ENCODE assay signal across 16 cellular contexts in genomic region chr5:143985832-143986485, GRCh38.
DNase-seq lines count a peak whose midpoint lies in the region; ATAC-seq and TF ChIP-seq lines count a peak whose summit lies in the region.
"Had no signal": no experiment of that assay in that cellular context is flagged by ENCODE, and none has a peak within 500 bp of the region (broad histone marks: within the 10 kb centered on the region; RNA-seq: fewer than 3 reads in every experiment).

No MANE protein-coding gene starts in this region.

- H3K9me3 Mint-ChIP-seq in mesothelial cell of epicardium, result peaks cover 3% of the 10 kb centered on the region
- H3K9me3 Mint-ChIP-seq: CD8-positive, alpha-beta T cell; stimulated activated naive CD8-positive, alpha-beta T cell treated with anti-CD3 and anti-CD28 coated beads, Interleukin-15, Interleukin-2, amounts not matched to agents 100 ng/mL and 50 ng/mL, for 24 hours had no signal

- H3K9me3 ChIP-seq in prostate gland, result no peaks in the 10 kb centered on the region
- no peaks in the 10 kb centered on the region for H3K9me3 ChIP-seq in esophagus squamous epithelium

- no peaks in the 10 kb centered on the region for H3K36me3 Mint-ChIP-seq in mesothelial cell of epicardium
- H3K36me3 Mint-ChIP-seq: CD8-positive, alpha-beta T cell; naive thymus-derived CD4-positive, alpha-beta T cell had no signal

- H3K27me3 ChIP-seq in prostate gland (replicated peaks; ENCODE audit: insufficient read depth), result peaks cover 4% of the 10 kb centered on the region
- no peaks in the 10 kb centered on the region for H3K27me3 ChIP-seq in esophagus squamous epithelium

- TF ChIP-seq POLR2A in prostate gland (IDR thresholded peaks at IDR 0.05) (no peak), esophagus squamous epithelium (IDR thresholded peaks at IDR 0.05) (no peak)

- peaks cover 9% of the 10 kb centered on the region for H3K27me3 Mint-ChIP-seq in mesothelial cell of epicardium (ENCODE audit: low read depth)

- DNase-seq in AG09319 (ENCODE audit: extremely low read depth, low read depth), result peak; percentile 19
- DNase-seq in LHCN-M2 (ENCODE audit: low read depth), result peak; percentile 79
- DNase-seq in dedifferentiated amniotic fluid mesenchymal stem cell (ENCODE audit: extremely low spot score), result peak; percentile 28
- no peak for DNase-seq in mesothelial cell of epicardium (ENCODE audit: low spot score in 2 of 2, unreplicated experiment in 2 of 2)
- DNase-seq in KBM-7, result no peak
- no peak for DNase-seq in prostate gland (ENCODE audit: low spot score)
- DNase-seq in esophagus squamous epithelium (lab: John Stamatoyannopoulos, UW), result no peak
- DNase-seq: activated T-cell treated with anti-CD3 and anti-CD28 coated beads, Interleukin-2, amount 50 U/mL, for 48 hours; CD8-positive, alpha-beta T cell; cerebellar nuclear complex; hypothalamus; naive thymus-derived CD4-positive, alpha-beta T cell; NCI-H774; T-helper 9 cell had no signal

- in situ Hi-C loops in KBM-7 (cut with MboI; ENCODE audit: low pct_unique_long_range_greater_than_20kb, low sequenced_read_pairs), result no loop called here

- no peaks in the 10 kb centered on the region for H3K4me1 ChIP-seq in prostate gland (replicated peaks)
- H3K4me1 ChIP-seq in esophagus squamous epithelium, result no peaks in the 10 kb centered on the region

- H3K36me3 ChIP-seq in prostate gland, result no peaks in the 10 kb centered on the region
- H3K36me3 ChIP-seq in esophagus squamous epithelium, result no peaks in the 10 kb centered on the region

- peak overlapping the region; percentile 78 for H3K27ac Mint-ChIP-seq in mesothelial cell of epicardium
- H3K27ac Mint-ChIP-seq: CD8-positive, alpha-beta T cell; naive thymus-derived CD4-positive, alpha-beta T cell; stimulated activated naive CD8-positive, alpha-beta T cell treated with anti-CD3 and anti-CD28 coated beads, Interleukin-15, Interleukin-2, amounts not matched to agents 100 ng/mL and 50 ng/mL, for 24 hours had no signal

- intact Hi-C loops in prostate gland (cut with DNase I) (no loop called here), esophagus squamous epithelium (cut with DNase I) (no loop called here)

- 72% methylated on average over 1 of the region's 1 CpG for WGBS in prostate gland
- 78 to 100% methylated on average over 1 of the region's 1 CpG for WGBS in esophagus squamous epithelium, 2 donors

- H3K4me3 Mint-ChIP-seq in mesothelial cell of epicardium, result no peak overlapping the region
- H3K4me3 Mint-ChIP-seq: CD8-positive, alpha-beta T cell; naive thymus-derived CD4-positive, alpha-beta T cell; stimulated activated naive CD8-positive, alpha-beta T cell treated with anti-CD3 and anti-CD28 coated beads, Interleukin-15, Interleukin-2, amounts not matched to agents 100 ng/mL and 50 ng/mL, for 24 hours had no signal

- H3K4me1 Mint-ChIP-seq in mesothelial cell of epicardium, result peaks cover 25% of the 10 kb centered on the region

- TF ChIP-seq CTCF in AG09319 (IDR thresholded peaks at IDR 0.05; ENCODE audit: low read depth, low read length) (no peak), mesothelial cell of epicardium (IDR thresholded peaks at IDR 0.05; ENCODE audit: unreplicated experiment) (no peak), prostate gland (IDR thresholded peaks at IDR 0.05) (no peak), esophagus squamous epithelium (IDR thresholded peaks at IDR 0.05) (no peak)

- no peak for ATAC-seq in GM18520 (IDR thresholded peaks at IDR 0.05; ENCODE audit: unreplicated experiment)
- ATAC-seq: CD8-positive, alpha-beta T cell; naive thymus-derived CD4-positive, alpha-beta T cell had no signal

- no peak overlapping the region for H3K4me3 ChIP-seq in prostate gland
- no peak overlapping the region for H3K4me3 ChIP-seq in esophagus squamous epithelium

- H3K27ac ChIP-seq in prostate gland, result no peak overlapping the region
- no peak overlapping the region for H3K27ac ChIP-seq in esophagus squamous epithelium

Comparison
In these comparisons a context has a peak if more than half of its experiments do, and no peak if none do; other contexts are left out.
1. DNase-seq: peak in AG09319 (single experiment), LHCN-M2 (single experiment) and dedifferentiated amniotic fluid mesenchymal stem cell (single experiment); none in mesothelial cell of epicardium (0 of 2), KBM-7 (single experiment), prostate gland (single experiment) and esophagus squamous epithelium (single experiment).